2 cellular contexts compared by ENCODE assay signal in the genomic region with DNA sequence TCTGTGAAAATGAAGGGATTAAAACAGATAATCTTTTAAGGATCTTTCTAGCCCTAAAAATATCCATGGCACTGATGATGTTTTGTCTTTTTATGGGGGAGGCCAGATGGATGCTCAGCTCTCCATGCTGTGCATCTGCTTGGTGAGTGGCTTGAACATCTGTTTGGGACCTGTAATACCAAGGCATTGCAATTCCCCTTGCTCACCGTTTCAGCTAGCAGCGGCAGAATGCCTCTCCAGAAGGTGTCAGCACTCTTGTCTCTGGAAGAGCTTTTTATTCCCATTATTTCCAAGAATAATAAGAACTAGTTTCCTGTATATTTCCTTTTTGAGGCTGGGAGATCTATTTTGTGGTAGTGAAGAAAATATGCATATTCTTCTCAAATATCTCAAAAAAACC.
TF ChIP-seq lines count a peak whose summit lies in the region.

No MANE protein-coding gene starts in this region.

TF ChIP-seq in GM12891, 5 proteins besides CTCF, POLR2A, EP300 and RAD21:
- TF ChIP-seq SPI1 (IDR thresholded peaks at IDR 0.05; ENCODE audit: low read depth, low read length) (no peak), PAX5 (IDR thresholded peaks at IDR 0.05; ENCODE audit: insufficient read depth, low read length, severe bottlenecking) (no peak), POLR2AphosphoS5 (IDR thresholded peaks at IDR 0.05; ENCODE audit: low read depth, low read length) (no peak), POU2F2 (IDR thresholded peaks at IDR 0.05; ENCODE audit: low read depth, low read length) (no peak), TAF1 (IDR thresholded peaks at IDR 0.05; ENCODE audit: low read depth, low read length) (no peak)
TF ChIP-seq in GM12891: peak in this region for 0.

TF ChIP-seq in H1, 55 proteins besides CTCF, POLR2A, EP300 and RAD21:
- TF ChIP-seq KDM4A (IDR thresholded peaks at IDR 0.05; ENCODE audit: low read depth, low read length, severe bottlenecking): no peak
- no peak for TF ChIP-seq BACH1 (IDR thresholded peaks at IDR 0.05; ENCODE audit: low read length)
- no peak for TF ChIP-seq CBX8 (IDR thresholded peaks at IDR 0.05; ENCODE audit: borderline replicate concordance, low read depth, low read length)
- TF ChIP-seq RXRA (IDR thresholded peaks at IDR 0.05; ENCODE audit: insufficient read depth, low read depth, low read length): no peak
- TF ChIP-seq KDM5A (IDR thresholded peaks at IDR 0.05; ENCODE audit: low read length): no peak
- no peak for TF ChIP-seq POU5F1 (IDR thresholded peaks at IDR 0.05; ENCODE audit: low read depth, low read length)
